In genomic region chr1:31036749-31037500, GRCh38 we compare ENCODE assay signal across 12 cellular contexts. TPM values are rescaled to one million over a fixed set of nuclear protein-coding genes. Genes with fewer than 3 reads are reported as not detected.
A peak's percentile ranks its signal among the peaks of the same experiment; 100 is the strongest.
DNase-seq lines count a peak whose midpoint lies in the region; ATAC-seq, FAIRE-seq and TF ChIP-seq lines count a peak whose summit lies in the region.
"Had no signal": no experiment of that assay in that cellular context is flagged by ENCODE, and none has a peak within 500 bp of the region (broad histone marks: within the 10 kb centered on the region; RNA-seq: fewer than 3 reads in every experiment).

No MANE protein-coding gene starts in this region.

- H3K27ac Mint-ChIP-seq in activated naive CD4-positive, alpha-beta T cell treated with anti-CD3 and anti-CD28 coated beads, Interleukin-2, amount 10 ng/mL, durations not matched to agents 7 days and 5 days: peak overlapping the region; percentile 58
- H3K27ac Mint-ChIP-seq in stimulated activated memory B cell treated with anti-CD40 and anti-IgM and Interleukin-4, amounts not matched to agents 10 μg/mL and 1 μg/mL and 100 μg/mL, for 72 hours: peak overlapping the region; percentile 15

- H3K27me3 Mint-ChIP-seq in activated naive CD4-positive, alpha-beta T cell treated with anti-CD3 and anti-CD28 coated beads, Interleukin-2, amount 10 ng/mL, durations not matched to agents 7 days and 5 days: no peaks in the 10 kb centered on the region
- H3K27me3 Mint-ChIP-seq in stimulated activated memory B cell treated with anti-CD40 and anti-IgM and Interleukin-4, amounts not matched to agents 10 μg/mL and 1 μg/mL and 100 μg/mL, for 72 hours: no peaks in the 10 kb centered on the region

- H3K27me3 ChIP-seq in bronchial epithelial cell (ENCODE audit: control insufficient read depth, insufficient read depth, low read length): no peaks in the 10 kb centered on the region

- H3K9me3 Mint-ChIP-seq in activated naive CD4-positive, alpha-beta T cell treated with anti-CD3 and anti-CD28 coated beads, Interleukin-2, amount 10 ng/mL, durations not matched to agents 7 days and 5 days: no peaks in the 10 kb centered on the region
- H3K9me3 Mint-ChIP-seq in stimulated activated memory B cell treated with anti-CD40 and anti-IgM and Interleukin-4, amounts not matched to agents 10 μg/mL and 1 μg/mL and 100 μg/mL, for 72 hours: no peaks in the 10 kb centered on the region

- peaks cover 23% of the 10 kb centered on the region for H3K4me1 Mint-ChIP-seq in activated naive CD4-positive, alpha-beta T cell treated with anti-CD3 and anti-CD28 coated beads, Interleukin-2, amount 10 ng/mL, durations not matched to agents 7 days and 5 days
- peaks cover 75% of the 10 kb centered on the region for H3K4me1 Mint-ChIP-seq in stimulated activated memory B cell treated with anti-CD40 and anti-IgM and Interleukin-4, amounts not matched to agents 10 μg/mL and 1 μg/mL and 100 μg/mL, for 72 hours

- peaks cover 31% of the 10 kb centered on the region for H3K36me3 Mint-ChIP-seq in activated naive CD4-positive, alpha-beta T cell treated with anti-CD3 and anti-CD28 coated beads, Interleukin-2, amount 10 ng/mL, durations not matched to agents 7 days and 5 days
- peaks cover 42% of the 10 kb centered on the region for H3K36me3 Mint-ChIP-seq in stimulated activated memory B cell treated with anti-CD40 and anti-IgM and Interleukin-4, amounts not matched to agents 10 μg/mL and 1 μg/mL and 100 μg/mL, for 72 hours

- DNase-seq in activated naive CD4-positive, alpha-beta T cell treated with anti-CD3 and anti-CD28 coated beads, Interleukin-2, amount 10 ng/mL, durations not matched to agents 7 days and 5 days: no peak
- no peak for DNase-seq in activated naive CD4-positive, alpha-beta T cell treated with Interleukin-2 at 50 U/mL for 16 hours
- peak; percentile 7 for DNase-seq in SK-N-DZ (ENCODE audit: low spot score)
- DNase-seq in bronchial epithelial cell (ENCODE audit: low read depth): peak; percentile 26
- DNase-seq in GDM1 (lab: John Stamatoyannopoulos, UW): no peak
- DNase-seq: anterior cingulate cortex; DMS79 treated with DMSO at 0.1 percent for 48 hours; MM.1S; stimulated activated naive CD4-positive, alpha-beta T cell had no signal

- no peak overlapping the region for H3K4me3 Mint-ChIP-seq in activated naive CD4-positive, alpha-beta T cell treated with anti-CD3 and anti-CD28 coated beads, Interleukin-2, amount 10 ng/mL, durations not matched to agents 7 days and 5 days
- no peak overlapping the region for H3K4me3 Mint-ChIP-seq in stimulated activated memory B cell treated with anti-CD40 and anti-IgM and Interleukin-4, amounts not matched to agents 10 μg/mL and 1 μg/mL and 100 μg/mL, for 72 hours

- TF ChIP-seq CTCF in bronchial epithelial cell (IDR thresholded peaks at IDR 0.05; ENCODE audit: insufficient read depth, low read length, severe bottlenecking): no peak

- ATAC-seq in stimulated activated memory B cell treated with anti-CD40 and anti-IgM and Interleukin-4, amounts not matched to agents 10 μg/mL and 1 μg/mL and 100 μg/mL, for 72 hours: no peak
- ATAC-seq in GM19455 (IDR thresholded peaks at IDR 0.05; ENCODE audit: unreplicated experiment) (no peak), GM21381 (IDR thresholded peaks at IDR 0.05; ENCODE audit: unreplicated experiment) (no peak)

- no peak overlapping the region for H3K4me3 ChIP-seq in bronchial epithelial cell (ENCODE audit: low read depth, low read length)

- FAIRE-seq in bronchial epithelial cell (lab: Jason Lieb, UNC): no peak

- CTCF ChIA-PET in activated naive CD4-positive, alpha-beta T cell treated with anti-CD3 and anti-CD28 coated beads, Interleukin-2, amount 10 ng/mL, durations not matched to agents 7 days and 5 days (lab: Charles Lee): interaction anchor here (0.8 to 1.3 kb wide), 2 partner anchors 13 to 14 kb away, joined by 3 read pairs; no protein-coding TSS in a partner anchor

- H3K36me3 ChIP-seq in bronchial epithelial cell (ENCODE audit: control insufficient read depth, insufficient read depth, low read length): peaks cover 4% of the 10 kb centered on the region

RNA-seq across cellular contexts. Expression of gene PUM1, which starts 28.6 kb away (rescaled TPM):
- polyA plus RNA-seq in SK-N-DZ (2014; cell fraction: cytosol; rRNA removed): 35.0 and 41.7 TPM in 2 replicates
- 37.7 and 70.0 TPM in 2 replicates for polyA plus RNA-seq in SK-N-DZ (2014; cell fraction: nucleus; rRNA removed)
- 38.7 and 48.6 TPM in 2 replicates for total RNA-seq in bronchial epithelial cell

Comparison
In these comparisons a context has a peak if more than half of its experiments do, and no peak if none do; other contexts are left out.
1. DNase-seq: peak in SK-N-DZ (single experiment) and bronchial epithelial cell (single experiment); none in activated naive CD4-positive, alpha-beta T cell treated with anti-CD3 and anti-CD28 coated beads, Interleukin-2, amount 10 ng/mL, durations not matched to agents 7 days and 5 days (single experiment), activated naive CD4-positive, alpha-beta T cell treated with Interleukin-2 at 50 U/mL for 16 hours (single experiment) and GDM1 (single experiment).